In genomic region chr12:114314403-114314802, GRCh38 we compare ENCODE assay signal across 2 cellular contexts.
TF ChIP-seq lines count a peak whose summit lies in the region.

No MANE protein-coding gene starts in this region.

TF ChIP-seq in IMR-90, 13 proteins besides CTCF, POLR2A, EP300 and RAD21:
- TF ChIP-seq MXI1 (IDR thresholded peaks at IDR 0.05; ENCODE audit: borderline replicate concordance, low read depth, low read length) (no peak), RCOR1 (IDR thresholded peaks at IDR 0.05; ENCODE audit: insufficient replicate concordance, low read length) (no peak), RFX5 (IDR thresholded peaks at IDR 0.05; ENCODE audit: low read depth, low read length) (no peak), ELK1 (IDR thresholded peaks at IDR 0.05; ENCODE audit: borderline replicate concordance, low read depth, low read length) (no peak), BHLHE40 (IDR thresholded peaks at IDR 0.05; ENCODE audit: low read depth, low read length) (no peak), MAFK (IDR thresholded peaks at IDR 0.05; ENCODE audit: low read depth, low read length) (no peak), FOS (IDR thresholded peaks at IDR 0.05; ENCODE audit: low read depth, low read length) (no peak), USF2 (IDR thresholded peaks at IDR 0.05; ENCODE audit: low read depth, low read length) (no peak), CHD1 (IDR thresholded peaks at IDR 0.05; ENCODE audit: low read depth, low read length) (no peak)

TF ChIP-seq in H1, 55 proteins besides CTCF, POLR2A, EP300 and RAD21:
- TF ChIP-seq E2F6 (IDR thresholded peaks at IDR 0.05) (peak; percentile 50; the same call in 1 of the 2 replicates), YY1 (IDR thresholded peaks at IDR 0.05; ENCODE audit: low read depth, low read length) (no peak)
TF ChIP-seq in H1: peak in this region for 1.
